ENCODE assay signal across 10 cellular contexts in genomic region chr17:47829870-47830269, GRCh38. TPM values are rescaled to one million over a fixed set of nuclear protein-coding genes. Genes with fewer than 3 reads are reported as not detected.
DNase-seq lines count a peak whose midpoint lies in the region; ATAC-seq and TF ChIP-seq lines count a peak whose summit lies in the region.
"Had no signal": no experiment of that assay in that cellular context is flagged by ENCODE, and none has a peak within 500 bp of the region (broad histone marks: within the 10 kb centered on the region; RNA-seq: fewer than 3 reads in every experiment).

No MANE protein-coding gene starts in this region.

- no peak for TF ChIP-seq RAD21 in SK-N-SH (IDR thresholded peaks at IDR 0.05; ENCODE audit: low read length)

- peaks cover 24 to 36% of the 10 kb centered on the region in 2 experiments for H3K36me3 ChIP-seq in SK-N-SH (replicated peaks in 1 of 2; ENCODE audit: control insufficient read depth in 1 of 2, insufficient read depth in 2 of 2, low read length in 1 of 2)
- peaks cover 2% of the 10 kb centered on the region; the same call in 1 of the 2 replicates for H3K36me3 ChIP-seq in SU-DHL-6 (ENCODE audit: low read length)
- peaks cover 5% of the 10 kb centered on the region for H3K36me3 ChIP-seq in mammary epithelial cell (ENCODE audit: insufficient read depth, low read length)
- H3K36me3 ChIP-seq in psoas muscle (ENCODE audit: insufficient read depth in 1 of 2, low read depth in 1 of 2) = peaks cover 8 to 44% of the 10 kb centered on the region in 2 donors
- peaks cover 32 to 40% (median 39%) of the 10 kb centered on the region in 3 donors for H3K36me3 ChIP-seq in tibial artery
- peaks cover 26% of the 10 kb centered on the region for H3K36me3 ChIP-seq in BE2C

- no TSS peak for BruUV-seq in mammary epithelial cell (replicated peaks; lab: Mats Ljungman, UMichigan)

- H4K20me1 ChIP-seq in SK-N-SH (ENCODE audit: insufficient read depth) = no peaks in the 10 kb centered on the region
- no peaks in the 10 kb centered on the region for H4K20me1 ChIP-seq in SU-DHL-6 (ENCODE audit: low read depth, low read length)
- no peaks in the 10 kb centered on the region for H4K20me1 ChIP-seq in mammary epithelial cell (ENCODE audit: insufficient read depth, low read length)

- in situ Hi-C loops in mammary epithelial cell (cut with MboI; ENCODE audit: low sequenced_read_pairs in 2 of 2) = no loop called here

- CTCF ChIA-PET in SK-N-SH (lab: Yijun Ruan, JAX) (interaction anchor here (2.8 to 22.8 kb wide), 2 partner anchors 8 to 23 kb away, joined by 29 to 573 read pairs; partner anchors contain the start of genes OSBPL7, SCRN2 and SP6), mammary epithelial cell (lab: Charles Lee; ENCODE audit: low non-redundant PET) (no interaction called here)

- H3K9ac ChIP-seq in SK-N-SH (no peak overlapping the region), SU-DHL-6 (ENCODE audit: low read length) (peak overlapping the region; percentile 78; the same call in 1 of the 2 replicates), mammary epithelial cell (ENCODE audit: insufficient read depth, low read length) (no peak overlapping the region)

- no peak overlapping the region for H2AFZ ChIP-seq in SK-N-SH (ENCODE audit: low read depth)
- no peak overlapping the region for H2AFZ ChIP-seq in SU-DHL-6 (ENCODE audit: low read depth, low read length, severe bottlenecking)
- no peak overlapping the region for H2AFZ ChIP-seq in mammary epithelial cell (ENCODE audit: low read depth, low read length)

- no peak for TF ChIP-seq EP300 in SK-N-SH (IDR thresholded peaks at IDR 0.05; ENCODE audit: borderline replicate concordance in 1 of 2, low read depth in 1 of 2, low read length in 1 of 2)

- H3K4me2 ChIP-seq in SK-N-SH (peak overlapping the region; percentile 97), SU-DHL-6 (ENCODE audit: low read depth, low read length, poor library complexity, severe bottlenecking) (peak overlapping the region; percentile 99), mammary epithelial cell (ENCODE audit: insufficient read depth, low read depth, low read length) (peak overlapping the region; percentile 83)

- ATAC-seq in SK-N-SH treated with all-trans-retinoic acid at 6 μM for 48 hours = no peak
- ATAC-seq in psoas muscle = no peak

- H3K9me2 ChIP-seq in SK-N-SH (no peaks in the 10 kb centered on the region), SU-DHL-6 (replicated peaks; ENCODE audit: insufficient read depth, low read length) (no peaks in the 10 kb centered on the region)

- H3F3A ChIP-seq in SK-N-SH (replicated peaks; ENCODE audit: insufficient read depth) (peaks cover 14% of the 10 kb centered on the region), SU-DHL-6 (ENCODE audit: insufficient read depth) (no peaks in the 10 kb centered on the region)

- H3K79me2 ChIP-seq in SK-N-SH (ENCODE audit: insufficient read depth) = peaks cover 33% of the 10 kb centered on the region
- H3K79me2 ChIP-seq in SU-DHL-6 (ENCODE audit: insufficient read depth, low read length) = peaks cover 14% of the 10 kb centered on the region
- H3K79me2 ChIP-seq in mammary epithelial cell (ENCODE audit: insufficient read depth, low read length) = peaks cover 27% of the 10 kb centered on the region

- DNase-seq in SK-N-SH (no peak), mammary epithelial cell (no peak), psoas muscle (no peak), NCI-H1092 (lab: John Stamatoyannopoulos, UW) (no peak), tibial artery (no peak), BE2C (no peak)
- DNase-seq: SIG-M5 had no signal

- H3K27ac ChIP-seq in SK-N-SH (ENCODE audit: low read depth in 2 of 2, low read length in 1 of 2) (no peak overlapping the region), SU-DHL-6 (ENCODE audit: low read depth, low read length) (no peak overlapping the region), mammary epithelial cell (ENCODE audit: insufficient read depth, low read depth, low read length) (no peak overlapping the region), psoas muscle (peak overlapping the region; percentile 76), tibial artery (no peak overlapping the region)

- H3K27me3 ChIP-seq in SK-N-SH (ENCODE audit: insufficient read depth) (no peaks in the 10 kb centered on the region), SU-DHL-6 (ENCODE audit: low read length) (no peaks in the 10 kb centered on the region), mammary epithelial cell (ENCODE audit: insufficient read depth, low read length) (no peaks in the 10 kb centered on the region), psoas muscle (ENCODE audit: insufficient read depth in 3 of 3, low read length in 2 of 3) (no peaks in the 10 kb centered on the region), tibial artery (no peaks in the 10 kb centered on the region), BE2C (no peaks in the 10 kb centered on the region)

- peak overlapping the region; percentile 77 to 93; a peak in 3 of 4 replicates for H3K4me3 ChIP-seq in SK-N-SH (ENCODE audit: low read depth in 2 of 2, low read length in 1 of 2)
- H3K4me3 ChIP-seq in SU-DHL-6 (ENCODE audit: insufficient read depth, low read length, poor library complexity, severe bottlenecking) = no peak overlapping the region
- H3K4me3 ChIP-seq in mammary epithelial cell (replicated peaks in 1 of 3; ENCODE audit: insufficient read depth in 1 of 3, low read depth in 2 of 3, low read length in 3 of 3) = no peak overlapping the region
- H3K4me3 ChIP-seq in psoas muscle = peak overlapping the region; percentile 93
- H3K4me3 ChIP-seq in tibial artery = no peak overlapping the region
- H3K4me3 ChIP-seq in BE2C (ENCODE audit: low read depth, low read length) = no peak overlapping the region

- 95% methylated on average over 3 of the region's 3 CpGs for WGBS in SK-N-SH (ENCODE audit: low lambda C conversion rate)
- 79% methylated on average over 3 of the region's 3 CpGs for WGBS in mammary epithelial cell (ENCODE audit: low coverage, missing lambda C conversion rate)
- 85 to 93% (median 86%) methylated on average over 3 of the region's 3 CpGs for WGBS in psoas muscle, 3 donors

- H3K9me3 ChIP-seq in SK-N-SH (no peaks in the 10 kb centered on the region), SU-DHL-6 (ENCODE audit: insufficient read depth, low read length) (no peaks in the 10 kb centered on the region), mammary epithelial cell (replicated peaks; ENCODE audit: insufficient read depth, low read length) (no peaks in the 10 kb centered on the region), psoas muscle (no peaks in the 10 kb centered on the region), tibial artery (no peaks in the 10 kb centered on the region), BE2C (no peaks in the 10 kb centered on the region)

- POLR2A ChIA-PET in SK-N-SH (lab: Yijun Ruan, JAX) = no interaction called here

- intact Hi-C loops in mammary epithelial cell (cut with micrococcal nuclease) (loop anchor here (2.0 kb wide), 2 partner anchors 27 to 53 kb away; no protein-coding TSS in a partner anchor), psoas muscle (cut with DNase I) (loop anchor here in 1 of 2 donors (5.0 to 10.0 kb wide), 2 partner anchors 122 to 295 kb away; no protein-coding TSS in a partner anchor), tibial artery (cut with DNase I; ENCODE audit: low total_unique reads) (no loop called here)

- peaks cover 9 to 15% of the 10 kb centered on the region in 2 experiments; a peak in 2 of 4 replicates for H3K4me1 ChIP-seq in SK-N-SH (ENCODE audit: control insufficient read depth in 1 of 2, insufficient read depth in 2 of 2, low read depth in 1 of 2, low read length in 1 of 2)
- peaks cover 20% of the 10 kb centered on the region for H3K4me1 ChIP-seq in mammary epithelial cell (ENCODE audit: insufficient read depth, low read length)
- H3K4me1 ChIP-seq in psoas muscle = peaks cover 23% of the 10 kb centered on the region
- H3K4me1 ChIP-seq in tibial artery = peaks cover 4 to 21% (median 16%) of the 10 kb centered on the region in 4 donors
- no peaks in the 10 kb centered on the region for H3K4me1 ChIP-seq in BE2C

- dilution Hi-C loops in mammary epithelial cell (cut with HindIII; ENCODE audit: low sequenced_read_pairs) = loop anchor here (5.0 kb wide), 1 partner anchor 42 kb away; no protein-coding TSS in a partner anchor

- TF ChIP-seq CTCF in SK-N-SH (IDR thresholded peaks at IDR 0.05) (no peak), SU-DHL-6 (IDR thresholded peaks at IDR 0.05; ENCODE audit: insufficient read depth, low read length, poor library complexity, severe bottlenecking) (no peak), mammary epithelial cell (conservative IDR thresholded peaks at IDR 0.05 in 1 of 2, IDR thresholded peaks at IDR 0.05 in 1 of 2; ENCODE audit: extremely low read depth in 1 of 2, insufficient read depth in 1 of 2, low read depth in 1 of 2, low read length in 2 of 2) (no peak), psoas muscle (IDR thresholded peaks at IDR 0.05) (no peak), tibial artery (IDR thresholded peaks at IDR 0.05) (no peak), BE2C (IDR thresholded peaks at IDR 0.05; ENCODE audit: low read depth, low read length) (no peak)

RNA-seq across cellular contexts. Expression of gene MRPL10, which starts 1.5 kb away (rescaled TPM):
- polyA plus RNA-seq in SK-N-SH (2012; rRNA removed) (133 and 136 TPM in 2 replicates), mammary epithelial cell (53.5 TPM), psoas muscle (10 to 100 TPM; 44.1 to 78.6 (median 56.1) TPM)
- 87.3 and 111 TPM in 2 replicates for polyA plus RNA-seq in SK-N-SH (2012; cell fraction: cytosol; rRNA removed)
- polyA plus RNA-seq in SK-N-SH (2012; cell fraction: nucleus; rRNA removed) = 85.4 and 108 TPM in 2 replicates
- total RNA-seq in mammary epithelial cell (10 to 100 TPM; 18.2 to 39.4 TPM), psoas muscle (10 to 100 TPM; 37.8 to 51.9 (median 46.3) TPM)
- 34.4 TPM for polyA minus RNA-seq in mammary epithelial cell
- 120 TPM for polyA plus RNA-seq in BE2C (2012; ENCODE audit: insufficient read depth, insufficient read length, low read depth)

RNA-seq across cellular contexts. Expression of gene LRRC46, which starts 1.6 kb away (rescaled TPM):
- 1.6 and 1.8 TPM in 2 replicates for polyA plus RNA-seq in SK-N-SH (2012; rRNA removed)
- polyA plus RNA-seq in SK-N-SH (2012; cell fraction: cytosol; rRNA removed) = 0.86 and 0.89 TPM in 2 replicates
- 4.2 and 4.8 TPM in 2 replicates for polyA plus RNA-seq in SK-N-SH (2012; cell fraction: nucleus; rRNA removed)
- under 1 TPM in 1 of 2 donors, not detected in 1; 0.54 TPM for total RNA-seq in mammary epithelial cell
- polyA plus RNA-seq in mammary epithelial cell = 0.28 TPM
- polyA minus RNA-seq in mammary epithelial cell = not detected
- total RNA-seq in psoas muscle = under 1 TPM in 2 of 4 donors, not detected in 2; 0.15 to 0.54 TPM
- polyA plus RNA-seq in psoas muscle = under 1 TPM; 0.08 to 0.40 (median 0.22) TPM
- 0.51 TPM for polyA plus RNA-seq in BE2C (2012; ENCODE audit: insufficient read depth, insufficient read length, low read depth)
- total RNA-seq: lung microvascular endothelial cell had no signal

RNA-seq across cellular contexts. Expression of gene OSBPL7, which starts 8.3 kb away (rescaled TPM):
- polyA plus RNA-seq in SK-N-SH (2012; rRNA removed) = 23.7 and 24.7 TPM in 2 replicates
- polyA plus RNA-seq in SK-N-SH (2012; cell fraction: cytosol; rRNA removed) = 7.5 and 14.8 TPM in 2 replicates
- 164 and 209 TPM in 2 replicates for polyA plus RNA-seq in SK-N-SH (2012; cell fraction: nucleus; rRNA removed)
- total RNA-seq in mammary epithelial cell = 1 to 10 TPM; 2.0 to 6.7 TPM
- 2.9 TPM for polyA plus RNA-seq in mammary epithelial cell
- 17.2 TPM for polyA minus RNA-seq in mammary epithelial cell
- 10 to 100 TPM in 1 of 4 donors, 1 to 10 TPM in 3; 2.6 to 23.4 (median 5.3) TPM for total RNA-seq in psoas muscle
- 1 to 10 TPM in 2 of 3 donors, under 1 TPM in 1; 0.95 to 1.7 (median 1.3) TPM for polyA plus RNA-seq in psoas muscle
- polyA plus RNA-seq in BE2C (2012; ENCODE audit: insufficient read depth, insufficient read length, low read depth) = 17.3 TPM

RNA-seq across cellular contexts. Expression of gene SCRN2, which starts 11.2 kb away (rescaled TPM):
- polyA plus RNA-seq in SK-N-SH (2012; rRNA removed) (135 and 139 TPM in 2 replicates), mammary epithelial cell (25.2 TPM), psoas muscle (10 to 100 TPM; 10.7 to 18.8 (median 15.1) TPM)
- 62.5 and 80.7 TPM in 2 replicates for polyA plus RNA-seq in SK-N-SH (2012; cell fraction: cytosol; rRNA removed)
- polyA plus RNA-seq in SK-N-SH (2012; cell fraction: nucleus; rRNA removed) = 636 and 666 TPM in 2 replicates
- total RNA-seq in mammary epithelial cell (10 to 100 TPM; 29.0 to 36.3 TPM), psoas muscle (10 to 100 TPM; 12.2 to 33.5 (median 19.5) TPM)
- polyA minus RNA-seq in mammary epithelial cell = 22.3 TPM
- polyA plus RNA-seq in BE2C (2012; ENCODE audit: insufficient read depth, insufficient read length, low read depth) = 41.0 TPM

RNA-seq across cellular contexts. Expression of gene SP6, which starts 21.1 kb away (rescaled TPM):
- polyA plus RNA-seq in SK-N-SH (2012; rRNA removed) (0.03 TPM in 2 replicates), mammary epithelial cell (4.6 TPM), psoas muscle (under 1 TPM in 2 of 3 donors, not detected in 1; 0.04 to 0.27 TPM)
- polyA plus RNA-seq in SK-N-SH (2012; cell fraction: cytosol; rRNA removed) = 0.03 and 0.05 TPM in 2 replicates
- polyA plus RNA-seq in SK-N-SH (2012; cell fraction: nucleus; rRNA removed) = 0.06 and 0.09 TPM in 2 replicates
- total RNA-seq in mammary epithelial cell (10 to 100 TPM in 1 of 2 donors, 1 to 10 TPM in 1; 4.2 to 15.1 TPM), psoas muscle (under 1 TPM in 1 of 4 donors, not detected in 3; 0.16 TPM)
- polyA minus RNA-seq in mammary epithelial cell = 7.7 TPM
- polyA plus RNA-seq in BE2C (2012; ENCODE audit: insufficient read depth, insufficient read length, low read depth) = 0.79 TPM

Comparison
In these comparisons a context has a peak if more than half of its experiments do, and no peak if none do; other contexts are left out.
1. H3K4me3 ChIP-seq: peak in SK-N-SH (2 of 2) and psoas muscle (single experiment); none in SU-DHL-6 (single experiment), mammary epithelial cell (0 of 3), tibial artery (0 of 2) and BE2C (single experiment).
2. Peak in every context shown above with its lines, with median percentiles within 50 percentile points of each other: H3K4me2 ChIP-seq.